In the genomic region with DNA sequence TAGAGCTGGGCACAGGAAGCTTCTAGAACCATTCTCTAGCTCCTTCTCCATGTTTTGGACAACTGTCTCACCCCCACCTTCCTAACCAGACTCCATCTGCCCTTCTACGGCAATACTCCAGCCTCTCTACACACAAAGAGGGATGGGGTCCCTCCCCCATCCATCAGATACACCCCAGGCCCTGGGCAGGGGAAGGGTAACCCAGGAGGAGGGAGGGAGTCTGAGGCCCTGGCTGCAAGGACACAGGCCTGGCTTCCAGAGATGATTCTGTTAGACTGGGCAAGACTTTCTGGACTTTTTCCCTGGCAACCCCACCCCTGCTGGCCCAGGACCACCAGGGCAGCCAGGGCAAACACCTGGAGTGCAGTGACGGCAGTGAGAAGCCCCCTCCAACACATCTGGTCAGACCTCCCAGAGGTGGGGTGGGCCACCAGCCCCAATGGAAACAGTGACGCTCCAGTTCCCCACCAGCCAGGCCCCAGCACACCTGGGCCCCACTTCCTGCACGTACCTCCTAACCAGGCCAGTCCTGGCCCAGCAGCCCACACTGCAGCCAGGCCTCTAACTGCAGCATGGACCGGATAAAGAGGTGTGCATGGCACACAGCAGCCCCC, we compare ENCODE assay signal across 26 cellular contexts. TPM values are rescaled to one million over a fixed set of nuclear protein-coding genes. Genes with fewer than 3 reads are reported as not detected.
DNase-seq lines count a peak whose midpoint lies in the region; TF ChIP-seq lines count a peak whose summit lies in the region.
"Had no signal": no experiment of that assay in that cellular context is flagged by ENCODE, and none has a peak within 500 bp of the region (broad histone marks: within the 10 kb centered on the region; RNA-seq: fewer than 3 reads in every experiment).

No MANE protein-coding gene starts in this region.

- peaks cover 0 to 62% of the 10 kb centered on the region in 2 donors for H3K4me1 ChIP-seq in right atrium auricular region
- H3K4me1 ChIP-seq: BE2C had no signal

- H3K27me3 Mint-ChIP-seq in activated CD4-positive, alpha-beta memory T cell treated with anti-CD3 and anti-CD28 coated beads for 36 hours: peaks cover 28% of the 10 kb centered on the region

- CTCF ChIA-PET in activated CD4-positive, alpha-beta memory T cell treated with anti-CD3 and anti-CD28 coated beads for 36 hours (lab: Charles Lee): interaction anchor here (0.9 to 1.0 kb wide), 2 partner anchors 9 to 217 kb away, joined by 4 read pairs; no protein-coding TSS in a partner anchor

- H3K4me3 ChIP-seq in H7 (ENCODE audit: insufficient read depth, low read depth, low read length): no peak overlapping the region
- H3K4me3 ChIP-seq in right atrium auricular region: no peak overlapping the region
- H3K4me3 ChIP-seq: GM23248, heart right ventricle, psoas muscle, vagina had no signal

- H3K27ac ChIP-seq in right atrium auricular region: no peak overlapping the region
- H3K27ac ChIP-seq: GM23248, heart right ventricle, psoas muscle, vagina had no signal

- no peaks in the 10 kb centered on the region for H3K9me3 Mint-ChIP-seq in activated CD4-positive, alpha-beta memory T cell treated with anti-CD3 and anti-CD28 coated beads for 36 hours
- H3K9me3 Mint-ChIP-seq: nephron progenitor cell; stimulated activated effector memory CD8-positive, alpha-beta T cell treated with anti-CD3 and anti-CD28 coated beads, Interleukin-12 subunit alpha, Interleukin-12 subunit beta, amount 100 ng/mL, for 72 hours; T-cell had no signal

- H3K4me3 Mint-ChIP-seq in activated CD4-positive, alpha-beta memory T cell treated with anti-CD3 and anti-CD28 coated beads for 36 hours: no peak overlapping the region
- H3K4me3 Mint-ChIP-seq: activated naive CD8-positive, alpha-beta T cell; nephron progenitor cell; stimulated activated effector memory CD8-positive, alpha-beta T cell treated with anti-CD3 and anti-CD28 coated beads, Interleukin-12 subunit alpha, Interleukin-12 subunit beta, amount 100 ng/mL, for 72 hours; T-cell had no signal

- POLR2A ChIA-PET in activated CD4-positive, alpha-beta memory T cell treated with anti-CD3 and anti-CD28 coated beads for 36 hours (lab: Charles Lee): no interaction called here

- TF ChIP-seq CTCF in right atrium auricular region (IDR thresholded peaks at IDR 0.05): no peak

- no peaks in the 10 kb centered on the region for H3K36me3 Mint-ChIP-seq in activated CD4-positive, alpha-beta memory T cell treated with anti-CD3 and anti-CD28 coated beads for 36 hours
- H3K36me3 Mint-ChIP-seq: activated naive CD8-positive, alpha-beta T cell; stimulated activated effector memory CD8-positive, alpha-beta T cell treated with anti-CD3 and anti-CD28 coated beads, Interleukin-12 subunit alpha, Interleukin-12 subunit beta, amount 100 ng/mL, for 72 hours; T-cell had no signal

- intact Hi-C loops in posterior vena cava (cut with DNase I): no loop called here
- intact Hi-C loops in activated CD4-positive, alpha-beta memory T cell treated with anti-CD3 and anti-CD28 coated beads for 36 hours (cut with micrococcal nuclease): loop anchor here (10.0 kb wide), 1 partner anchor 604 kb away; no protein-coding TSS in a partner anchor

- H3K36me3 ChIP-seq in H7 (replicated peaks; ENCODE audit: control insufficient read depth, insufficient read depth, low read length): no peaks in the 10 kb centered on the region
- H3K36me3 ChIP-seq in right atrium auricular region: no peaks in the 10 kb centered on the region
- H3K36me3 ChIP-seq: BE2C, heart right ventricle, vagina had no signal

- no peak overlapping the region for H3K27ac Mint-ChIP-seq in activated CD4-positive, alpha-beta memory T cell treated with anti-CD3 and anti-CD28 coated beads for 36 hours
- H3K27ac Mint-ChIP-seq: activated naive CD8-positive, alpha-beta T cell; nephron progenitor cell; stimulated activated effector memory CD8-positive, alpha-beta T cell treated with anti-CD3 and anti-CD28 coated beads, Interleukin-12 subunit alpha, Interleukin-12 subunit beta, amount 100 ng/mL, for 72 hours; T-cell had no signal

- DNase-seq in activated CD8-positive, alpha-beta memory T cell treated with anti-CD3 and anti-CD28 coated beads, Interleukin-2, amount 50 U/mL, for 48 hours: peak; percentile 32
- no peak for DNase-seq in activated CD8-positive, alpha-beta memory T cell treated with anti-CD3 and anti-CD28 coated beads, Interleukin-2, amount 50 U/mL, for 4 hours
- DNase-seq in H7 (peak; percentile 42), right atrium auricular region (ENCODE audit: low spot score) (peak; percentile 47), posterior vena cava (ENCODE audit: low spot score) (peak; percentile 57), amygdala (lab: John Stamatoyannopoulos, UW) (no peak)
- DNase-seq in stimulated activated CD4-positive, alpha-beta T cell treated with anti-CD3 and anti-CD28 coated beads, Interleukin-15, amount 100 ng/mL, for 24 hours: no peak
- no peak for DNase-seq in activated CD4-positive, alpha-beta memory T cell treated with anti-CD3 and anti-CD28 coated beads for 36 hours
- DNase-seq: BE2C; DMS79 treated with DMSO at 0.1 percent for 48 hours; effector CD4-positive, alpha-beta T cell; foreskin fibroblast; GM23248; NCI-H1105; NCI-H2029 treated with DMSO at 0.1 percent for 48 hours; NCI-H226; nephron progenitor cell; psoas muscle; SHP77; small intestine had no signal

- H3K27me3 ChIP-seq in H7 (ENCODE audit: control insufficient read depth, insufficient read depth, low read length): peaks cover 58% of the 10 kb centered on the region
- H3K27me3 ChIP-seq in right atrium auricular region: peaks cover 0 to 13% of the 10 kb centered on the region in 2 donors

- no peaks in the 10 kb centered on the region for H3K9me3 ChIP-seq in right atrium auricular region
- H3K9me3 ChIP-seq: BE2C, heart right ventricle, psoas muscle, vagina had no signal

- H3K4me1 Mint-ChIP-seq in activated CD4-positive, alpha-beta memory T cell treated with anti-CD3 and anti-CD28 coated beads for 36 hours (ENCODE audit: low read depth): peaks cover 18% of the 10 kb centered on the region

RNA-seq across cellular contexts. Expression of a gene that starts 6.5 kb away (rescaled TPM):
- 1.1 and 1.3 TPM in 2 replicates for total RNA-seq in H7 (2014; rRNA removed; shearing (Covaris generic))
- total RNA-seq in right atrium auricular region (10 to 100 TPM in 1 of 2 donors, 1 to 10 TPM in 1; 2.5 to 12.8 TPM), posterior vena cava (1 to 10 TPM; 5.0 to 5.1 TPM)
- not detected for total RNA-seq in activated CD4-positive, alpha-beta memory T cell treated with anti-CD3 and anti-CD28 coated beads for 36 hours
- total RNA-seq: OCI-LY7 had no signal

Comparison
In these comparisons a context has a peak if more than half of its experiments do, and no peak if none do; other contexts are left out.
1. DNase-seq: peak in activated CD8-positive, alpha-beta memory T cell treated with anti-CD3 and anti-CD28 coated beads, Interleukin-2, amount 50 U/mL, for 48 hours (single experiment), H7 (single experiment), right atrium auricular region (single experiment) and posterior vena cava (single experiment); none in activated CD8-positive, alpha-beta memory T cell treated with anti-CD3 and anti-CD28 coated beads, Interleukin-2, amount 50 U/mL, for 4 hours (single experiment), stimulated activated CD4-positive, alpha-beta T cell treated with anti-CD3 and anti-CD28 coated beads, Interleukin-15, amount 100 ng/mL, for 24 hours (single experiment), amygdala (0 of 56) and activated CD4-positive, alpha-beta memory T cell treated with anti-CD3 and anti-CD28 coated beads for 36 hours (single experiment).